Comparison of ENCODE assay signal across 8 cellular contexts in the genomic region with DNA sequence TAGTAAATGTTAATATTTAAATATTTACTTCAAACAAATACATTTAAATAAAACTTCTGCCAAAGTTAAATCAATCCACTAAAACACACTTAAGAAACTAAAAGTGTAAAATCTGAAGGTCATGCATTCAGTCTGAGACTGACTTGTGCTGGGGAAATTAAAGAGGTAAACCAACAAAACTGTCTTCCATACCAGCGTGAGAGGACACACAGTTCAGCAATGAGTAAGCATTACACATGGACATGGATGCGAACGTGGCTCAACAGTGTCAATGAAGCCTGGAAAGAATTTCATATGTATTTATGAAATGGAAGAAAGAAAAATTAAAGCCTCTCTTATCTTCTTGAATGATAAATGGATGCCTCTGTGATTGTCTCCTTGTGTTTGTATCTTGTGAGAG.
"Had no signal": no experiment of that assay in that cellular context is flagged by ENCODE, and none has a peak within 500 bp of the region (broad histone marks: within the 10 kb centered on the region; RNA-seq: fewer than 3 reads in every experiment).

No MANE protein-coding gene starts in this region.

- H3K4me3 ChIP-seq: GM23248, GM23338, HAP-1 had no signal

- H3K9me3 ChIP-seq: HAP-1 had no signal

- H3K36me3 ChIP-seq: HAP-1 had no signal

- DNase-seq: GM23248, GOT3, H7, H9, HCEC 1CT, HFFc6 had no signal
